35 cellular contexts compared by ENCODE assay signal in the genomic region with DNA sequence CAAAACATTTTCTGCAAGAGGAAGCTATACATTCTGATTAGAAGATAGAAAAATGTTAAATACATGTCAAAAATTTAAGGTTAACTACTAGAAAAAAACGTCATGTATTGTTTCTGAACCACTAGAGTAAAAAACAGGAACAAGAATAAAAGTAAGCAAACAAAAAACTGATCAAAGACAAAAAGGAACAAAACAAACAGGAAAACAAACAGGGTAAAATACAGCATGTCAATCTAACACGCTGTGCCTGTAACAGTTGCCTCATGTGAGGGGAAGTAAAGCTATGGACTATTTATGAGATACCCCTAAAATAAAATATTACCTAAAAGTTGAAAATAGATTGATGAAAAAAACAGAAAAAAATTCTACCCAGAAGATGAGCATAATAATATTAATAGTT.
"Had no signal": no experiment of that assay in that cellular context is flagged by ENCODE, and none has a peak within 500 bp of the region (broad histone marks: within the 10 kb centered on the region; RNA-seq: fewer than 3 reads in every experiment).

No MANE protein-coding gene starts in this region.

- H3K4me3 Mint-ChIP-seq: activated B cell treated with CpG ODN at 0.5 μM for 24 hours; activated CD4-positive, alpha-beta memory T cell treated with anti-CD3 and anti-CD28 coated beads for 36 hours; activated CD4-positive, alpha-beta T cell treated with anti-CD3 and anti-CD28 coated beads, Interleukin-2, amount 10 ng/mL, durations not matched to agents 24 days and 14 days; activated CD8-positive, alpha-beta T cell treated with anti-CD3 and anti-CD28 coated beads for 36 hours; activated naive CD4-positive, alpha-beta T cell treated with anti-CD3 and anti-CD28 coated beads, Interleukin-2, amount 10 ng/mL, durations not matched to agents 7 days and 5 days; activated naive CD4-positive, alpha-beta T cell treated with anti-CD3 and anti-CD28 coated beads, Interleukin-2, amount 50 U/mL, for 24 hours; activated naive CD8-positive, alpha-beta T cell; activated naive CD8-positive, alpha-beta T cell treated with anti-CD3 and anti-CD28 coated beads, Interleukin-2, amount 10 ng/mL, durations not matched to agents 7 days and 5 days; activated naive CD8-positive, alpha-beta T cell treated with anti-CD3 and anti-CD28 coated beads, Interleukin-2, amount 50 U/mL, for 24 hours; activated T-cell treated with anti-CD3 and anti-CD28 coated beads, Interleukin-2, amount 50 U/mL, for 24 hours; activated T-helper 1 cell treated with anti-CD3 and anti-CD28 coated beads, Interleukin-12 subunit alpha, Interleukin-12 subunit beta, Interleukin-2, Interleukin-4 antibody, amounts not matched to agents 30 ng/mL and 10 ng/mL and 1 ng/mL, durations not matched to agents 14 hours and 24 hours and 36 hours; activated T-helper 17 cell treated with anti-CD3 and anti-CD28 coated beads, Interleukin-2, amount 50 U/mL, for 72 hours; brain; T-helper 1 cell treated with Interleukin-12 subunit alpha and Interleukin-12 subunit beta and Interleukin-4 antibody, amounts not matched to agents 30 μg/mL and 1 μg/mL, for 36 hours; T-helper 2 cell treated with Interferon-gamma antibody and Interleukin-4, amounts not matched to agents 5 μg/mL and 100 μg/mL, for 36 hours had no signal

- H3K9me3 Mint-ChIP-seq: activated B cell treated with CpG ODN at 0.5 μM for 24 hours; activated CD4-positive, alpha-beta memory T cell treated with anti-CD3 and anti-CD28 coated beads for 36 hours; activated CD8-positive, alpha-beta T cell treated with anti-CD3 and anti-CD28 coated beads for 36 hours; activated naive CD4-positive, alpha-beta T cell treated with anti-CD3 and anti-CD28 coated beads, Interleukin-2, amount 10 ng/mL, durations not matched to agents 7 days and 5 days; activated naive CD4-positive, alpha-beta T cell treated with anti-CD3 and anti-CD28 coated beads, Interleukin-2, amount 50 U/mL, for 24 hours; activated naive CD8-positive, alpha-beta T cell treated with anti-CD3 and anti-CD28 coated beads, Interleukin-2, amount 10 ng/mL, durations not matched to agents 7 days and 5 days; activated naive CD8-positive, alpha-beta T cell treated with anti-CD3 and anti-CD28 coated beads, Interleukin-2, amount 50 U/mL, for 24 hours; activated T-cell treated with anti-CD3 and anti-CD28 coated beads, Interleukin-2, amount 50 U/mL, for 24 hours; activated T-helper 1 cell treated with anti-CD3 and anti-CD28 coated beads, Interleukin-12 subunit alpha, Interleukin-12 subunit beta, Interleukin-2, Interleukin-4 antibody, amounts not matched to agents 30 ng/mL and 10 ng/mL and 1 ng/mL, durations not matched to agents 14 hours and 24 hours and 36 hours; activated T-helper 17 cell treated with anti-CD3 and anti-CD28 coated beads, Interleukin-2, amount 50 U/mL, for 72 hours; T-helper 1 cell treated with Interleukin-12 subunit alpha and Interleukin-12 subunit beta and Interleukin-4 antibody, amounts not matched to agents 30 μg/mL and 1 μg/mL, for 36 hours; T-helper 2 cell treated with Interferon-gamma antibody and Interleukin-4, amounts not matched to agents 5 μg/mL and 100 μg/mL, for 36 hours had no signal

- H3K27me3 ChIP-seq: ascending aorta, cardiac muscle cell had no signal

- H3K9me3 ChIP-seq: ascending aorta had no signal

- ATAC-seq: activated CD8-positive, alpha-beta T cell treated with anti-CD3 and anti-CD28 coated beads for 36 hours; activated naive CD8-positive, alpha-beta T cell treated with anti-CD3 and anti-CD28 coated beads, Interleukin-2, amount 50 U/mL, for 24 hours; activated T-helper 17 cell treated with anti-CD3 and anti-CD28 coated beads, Interleukin-2, amount 50 U/mL, for 72 hours had no signal

- H3K27ac Mint-ChIP-seq: activated B cell treated with CpG ODN at 0.5 μM for 24 hours; activated CD4-positive, alpha-beta memory T cell treated with anti-CD3 and anti-CD28 coated beads for 36 hours; activated CD4-positive, alpha-beta T cell treated with anti-CD3 and anti-CD28 coated beads, Interleukin-2, amount 10 ng/mL, durations not matched to agents 24 days and 14 days; activated CD8-positive, alpha-beta T cell treated with anti-CD3 and anti-CD28 coated beads for 36 hours; activated naive CD4-positive, alpha-beta T cell treated with anti-CD3 and anti-CD28 coated beads, Interleukin-2, amount 10 ng/mL, durations not matched to agents 7 days and 5 days; activated naive CD4-positive, alpha-beta T cell treated with anti-CD3 and anti-CD28 coated beads, Interleukin-2, amount 50 U/mL, for 24 hours; activated naive CD8-positive, alpha-beta T cell; activated naive CD8-positive, alpha-beta T cell treated with anti-CD3 and anti-CD28 coated beads, Interleukin-2, amount 10 ng/mL, durations not matched to agents 7 days and 5 days; activated naive CD8-positive, alpha-beta T cell treated with anti-CD3 and anti-CD28 coated beads, Interleukin-2, amount 50 U/mL, for 24 hours; activated T-cell treated with anti-CD3 and anti-CD28 coated beads, Interleukin-2, amount 50 U/mL, for 24 hours; activated T-helper 1 cell treated with anti-CD3 and anti-CD28 coated beads, Interleukin-12 subunit alpha, Interleukin-12 subunit beta, Interleukin-2, Interleukin-4 antibody, amounts not matched to agents 30 ng/mL and 10 ng/mL and 1 ng/mL, durations not matched to agents 14 hours and 24 hours and 36 hours; activated T-helper 17 cell treated with anti-CD3 and anti-CD28 coated beads, Interleukin-2, amount 50 U/mL, for 72 hours; brain; T-helper 1 cell treated with Interleukin-12 subunit alpha and Interleukin-12 subunit beta and Interleukin-4 antibody, amounts not matched to agents 30 μg/mL and 1 μg/mL, for 36 hours; T-helper 2 cell treated with Interferon-gamma antibody and Interleukin-4, amounts not matched to agents 5 μg/mL and 100 μg/mL, for 36 hours had no signal

- FAIRE-seq: bronchial epithelial cell, TTC549 had no signal

- H3K4me1 Mint-ChIP-seq: activated B cell treated with CpG ODN at 0.5 μM for 24 hours; activated naive CD8-positive, alpha-beta T cell treated with anti-CD3 and anti-CD28 coated beads, Interleukin-2, amount 50 U/mL, for 24 hours; activated T-helper 17 cell treated with anti-CD3 and anti-CD28 coated beads, Interleukin-2, amount 50 U/mL, for 72 hours had no signal

- H3K4me1 ChIP-seq: ascending aorta had no signal

- H3K27me3 Mint-ChIP-seq: activated B cell treated with CpG ODN at 0.5 μM for 24 hours; activated CD4-positive, alpha-beta memory T cell treated with anti-CD3 and anti-CD28 coated beads for 36 hours; activated naive CD4-positive, alpha-beta T cell treated with anti-CD3 and anti-CD28 coated beads, Interleukin-2, amount 50 U/mL, for 24 hours; activated naive CD8-positive, alpha-beta T cell; activated naive CD8-positive, alpha-beta T cell treated with anti-CD3 and anti-CD28 coated beads, Interleukin-2, amount 50 U/mL, for 24 hours; activated T-cell treated with anti-CD3 and anti-CD28 coated beads, Interleukin-2, amount 50 U/mL, for 24 hours; activated T-helper 17 cell treated with anti-CD3 and anti-CD28 coated beads, Interleukin-2, amount 50 U/mL, for 72 hours had no signal

- H3K36me3 ChIP-seq: ascending aorta, cardiac muscle cell had no signal

- DNase-seq: activated B cell treated with CpG ODN at 0.5 μM for 24 hours; activated CD4-positive, alpha-beta memory T cell treated with anti-CD3 and anti-CD28 coated beads for 36 hours; activated CD4-positive, alpha-beta T cell treated with anti-CD3 and anti-CD28 coated beads for 4 hours; activated CD4-positive, alpha-beta T cell treated with anti-CD3 and anti-CD28 coated beads, Interleukin-2, amount 10 ng/mL, durations not matched to agents 24 days and 14 days; activated CD4-positive, alpha-beta T cell treated with anti-CD3 and anti-CD28 coated beads, Interleukin-2, amount 50 U/mL, for 1 hour; activated CD4-positive, alpha-beta T cell treated with anti-CD3 and anti-CD28 coated beads, Interleukin-2, amount 50 U/mL, for 4 hours; activated CD4-positive, CD25-positive, alpha-beta regulatory T cell treated with anti-CD3 and anti-CD28 coated beads, Interleukin-2, amount 50 U/mL, for 72 hours; activated CD8-positive, alpha-beta memory T cell treated with anti-CD3 and anti-CD28 coated beads, Interleukin-2, amount 50 U/mL, for 4 hours; activated CD8-positive, alpha-beta T cell treated with anti-CD3 and anti-CD28 coated beads for 36 hours; activated effector memory CD4-positive, alpha-beta T cell treated with anti-CD3 and anti-CD28 coated beads, Interleukin-2, amount 50 U/mL, for 16 hours; activated gamma-delta T cell treated with Interleukin-2 at 50 U/mL for 16 hours; activated naive CD4-positive, alpha-beta T cell; activated naive CD4-positive, alpha-beta T cell treated with anti-CD3 and anti-CD28 coated beads, Interleukin-2, amount 10 ng/mL, durations not matched to agents 7 days and 5 days; activated naive CD8-positive, alpha-beta T cell treated with anti-CD3 and anti-CD28 coated beads, Interleukin-2, amount 10 ng/mL, durations not matched to agents 7 days and 5 days; activated naive CD8-positive, alpha-beta T cell treated with anti-CD3 and anti-CD28 coated beads, Interleukin-2, amount 50 U/mL, for 24 hours; activated T-cell treated with anti-CD3 and anti-CD28 coated beads, Interleukin-2, amount 50 U/mL, for 24 hours; activated T-cell treated with anti-CD3 and anti-CD28 coated beads, Interleukin-2, amount 50 U/mL, for 48 hours; amygdala; anterior cingulate cortex; central memory CD4-positive, alpha-beta T cell; T-helper 1 cell; T-helper 2 cell; T-helper 9 cell had no signal

- H3K27ac ChIP-seq: ascending aorta, cardiac muscle cell, VCaP had no signal

- H3K36me3 Mint-ChIP-seq: activated CD4-positive, alpha-beta memory T cell treated with anti-CD3 and anti-CD28 coated beads for 36 hours; activated naive CD4-positive, alpha-beta T cell treated with anti-CD3 and anti-CD28 coated beads, Interleukin-2, amount 10 ng/mL, durations not matched to agents 7 days and 5 days; activated naive CD4-positive, alpha-beta T cell treated with anti-CD3 and anti-CD28 coated beads, Interleukin-2, amount 50 U/mL, for 24 hours; activated naive CD8-positive, alpha-beta T cell; activated naive CD8-positive, alpha-beta T cell treated with anti-CD3 and anti-CD28 coated beads, Interleukin-2, amount 10 ng/mL, durations not matched to agents 7 days and 5 days had no signal

- H3K4me3 ChIP-seq: ascending aorta, cardiac muscle cell had no signal
